Comparison of ENCODE assay signal across 1 cellular context in genomic region chr20:1469925-1470571, GRCh38.
TF ChIP-seq lines count a peak whose summit lies in the region.

No MANE protein-coding gene starts in this region.

TF ChIP-seq in K562, 482 proteins besides CTCF, POLR2A, EP300 and RAD21 (continued from another document and continues in another):
- TF ChIP-seq MGA (IDR thresholded peaks at IDR 0.05) (peak; percentile 21; the same call in 1 of the 2 replicates), SAP30 (IDR thresholded peaks at IDR 0.05; ENCODE audit: borderline replicate concordance, insufficient read depth, low read depth, low read length, poor library complexity, severe bottlenecking) (no peak), CTCFL (IDR thresholded peaks at IDR 0.05; ENCODE audit: borderline replicate concordance, insufficient read depth, low read depth, low read length, poor library complexity, severe bottlenecking) (no peak), ZNF224 (CRISPR knock-in tag; IDR thresholded peaks at IDR 0.05) (no peak), ZNF507 (tag; conservative IDR thresholded peaks at IDR 0.05) (no peak), CHD1 (IDR thresholded peaks at IDR 0.05; ENCODE audit: low read length) (no peak), SREBF2 (CRISPR knock-in tag; IDR thresholded peaks at IDR 0.05) (no peak), ESRRB (CRISPR knock-in tag; IDR thresholded peaks at IDR 0.05; ENCODE audit: borderline replicate concordance) (no peak), PURB (CRISPR knock-in tag; IDR thresholded peaks at IDR 0.05; ENCODE audit: low read depth) (no peak), ZNF274 (IDR thresholded peaks at IDR 0.05; ENCODE audit: borderline replicate concordance, low read depth, low read length) (no peak), EP400 (IDR thresholded peaks at IDR 0.05) (peak; percentile 21; the same call in 1 of the 2 replicates), DEAF1 (CRISPR knock-in tag; IDR thresholded peaks at IDR 0.05) (0 out of 2 replicates have a peak, but pooled peaks have one; percentile 30), NFIC (IDR thresholded peaks at IDR 0.05) (peak; percentile 70), NEUROD1 (IDR thresholded peaks at IDR 0.05; ENCODE audit: borderline replicate concordance, low read depth, low read length, partially characterized antibody) (no peak), ZNF146 (CRISPR knock-in tag; IDR thresholded peaks at IDR 0.05; ENCODE audit: unreplicated experiment) (no peak), THRA (IDR thresholded peaks at IDR 0.05) (no peak), FIP1L1 (IDR thresholded peaks at IDR 0.05; ENCODE audit: low read depth, low read length, poor library complexity, severe bottlenecking) (no peak), RBM25 (IDR thresholded peaks at IDR 0.05; ENCODE audit: low read depth, low read length, severe bottlenecking) (no peak), MCM7 (IDR thresholded peaks at IDR 0.05) (no peak), CSDE1 (IDR thresholded peaks at IDR 0.05) (no peak), MTA1 (IDR thresholded peaks at IDR 0.05; ENCODE audit: borderline replicate concordance) (no peak), TFE3 (CRISPR knock-in tag; IDR thresholded peaks at IDR 0.05) (no peak), NR2C2 (CRISPR knock-in tag; IDR thresholded peaks at IDR 0.05) (no peak), NR2C2 (tag; IDR thresholded peaks at IDR 0.05) (no peak), ADNP (tag; IDR thresholded peaks at IDR 0.05) (no peak), HIVEP1 (CRISPR knock-in tag; IDR thresholded peaks at IDR 0.05) (no peak), PPARD (CRISPR knock-in tag; IDR thresholded peaks at IDR 0.05) (no peak), SP1 (CRISPR knock-in tag; IDR thresholded peaks at IDR 0.05) (peak; percentile 50; the same call in 1 of the 2 replicates), PRPF4 (IDR thresholded peaks at IDR 0.05; ENCODE audit: insufficient read depth, low read depth, low read length, poor library complexity, severe bottlenecking) (no peak), POLR3A (IDR thresholded peaks at IDR 0.05; ENCODE audit: borderline replicate concordance, extremely low read depth, insufficient read depth, insufficient read length) (no peak), FOXJ3 (CRISPR knock-in tag; IDR thresholded peaks at IDR 0.05) (no peak), TRIM28 (IDR thresholded peaks at IDR 0.05) (no peak), ZKSCAN1 (IDR thresholded peaks at IDR 0.05; ENCODE audit: low read depth, low read length) (no peak), HDAC8 (tag; IDR thresholded peaks at IDR 0.05) (no peak), CREM (IDR thresholded peaks at IDR 0.05; ENCODE audit: low read depth) (0 out of 2 replicates have a peak, but pooled peaks have one; percentile 5), RNF219 (CRISPR knock-in tag; IDR thresholded peaks at IDR 0.05) (no peak), FOXP4 (CRISPR knock-in tag; IDR thresholded peaks at IDR 0.05; ENCODE audit: borderline replicate concordance) (no peak), ZEB2 (IDR thresholded peaks at IDR 0.05) (no peak)
